ENCODE assay signal across 19 cellular contexts in the genomic region with DNA sequence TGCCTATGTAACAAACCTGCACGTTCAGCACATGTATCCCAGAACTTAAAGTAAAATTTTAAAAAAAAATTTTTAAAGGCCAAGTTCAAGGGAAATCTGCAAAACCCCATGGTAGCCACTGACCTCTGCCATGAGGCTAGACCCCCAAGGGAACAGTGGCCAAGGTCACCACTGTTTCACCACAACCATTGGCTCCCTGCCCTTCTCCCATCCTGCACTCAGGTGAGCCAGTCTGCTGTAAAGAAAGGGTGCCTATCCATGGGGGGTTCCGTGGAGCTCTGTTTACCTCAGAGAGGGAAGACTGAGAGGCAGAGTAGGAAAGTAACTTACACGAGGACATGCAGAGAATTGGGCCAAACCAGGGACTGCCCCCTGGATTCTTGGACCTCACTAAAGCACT.
"Had no signal": no experiment of that assay in that cellular context is flagged by ENCODE, and none has a peak within 500 bp of the region (broad histone marks: within the 10 kb centered on the region; RNA-seq: fewer than 3 reads in every experiment).

No MANE protein-coding gene starts in this region.

- FAIRE-seq: endometrium, small intestine had no signal

- DNase-seq: activated CD4-positive, alpha-beta T cell treated with anti-CD3 and anti-CD28 coated beads for 1 hour; activated CD8-positive, alpha-beta memory T cell treated with anti-CD3 and anti-CD28 coated beads for 24 hours; activated CD8-positive, alpha-beta memory T cell treated with anti-CD3 and anti-CD28 coated beads, Interleukin-2, amount 50 U/mL, for 48 hours; activated effector memory CD4-positive, alpha-beta T cell treated with Interleukin-2 at 50 U/mL for 16 hours; activated naive CD4-positive, alpha-beta T cell treated with anti-CD3 and anti-CD28 coated beads, Interleukin-2, amount 10 ng/mL, durations not matched to agents 7 days and 5 days; activated naive CD8-positive, alpha-beta T cell treated with anti-CD3 and anti-CD28 coated beads, Interleukin-2, amount 50 U/mL, for 24 hours; activated T-cell treated with anti-CD3 and anti-CD28 coated beads, Interleukin-2, amount 50 U/mL, for 48 hours; anterior cingulate cortex; gastrocnemius medialis; kidney glomerular epithelial cell; occipital lobe; small intestine; stimulated activated CD4-positive, alpha-beta T cell treated with anti-CD3 and anti-CD28 coated beads, Interleukin-4, amount 100 ng/mL, for 1 hour; stimulated activated naive CD8-positive, alpha-beta T cell treated with anti-CD3 and anti-CD28 coated beads, Interleukin-15, amount 100 ng/mL, for 72 hours; SW 1271; WERI-Rb-1 had no signal

- H3K9me3 ChIP-seq: gastrocnemius medialis, right atrium auricular region had no signal

- ATAC-seq: activated naive CD8-positive, alpha-beta T cell treated with anti-CD3 and anti-CD28 coated beads, Interleukin-2, amount 50 U/mL, for 24 hours; gastrocnemius medialis; stimulated activated naive CD8-positive, alpha-beta T cell treated with anti-CD3 and anti-CD28 coated beads, Interleukin-15, amount 100 ng/mL, for 72 hours had no signal

- H3K27ac ChIP-seq: WERI-Rb-1 had no signal

- H3K27me3 ChIP-seq: gastrocnemius medialis, right atrium auricular region had no signal

- H3K4me3 ChIP-seq: coronary artery, gastrocnemius medialis, right atrium auricular region had no signal

- H3K36me3 ChIP-seq: gastrocnemius medialis, right atrium auricular region, WERI-Rb-1 had no signal
